Comparison of ENCODE assay signal across 8 cellular contexts in the genomic region with DNA sequence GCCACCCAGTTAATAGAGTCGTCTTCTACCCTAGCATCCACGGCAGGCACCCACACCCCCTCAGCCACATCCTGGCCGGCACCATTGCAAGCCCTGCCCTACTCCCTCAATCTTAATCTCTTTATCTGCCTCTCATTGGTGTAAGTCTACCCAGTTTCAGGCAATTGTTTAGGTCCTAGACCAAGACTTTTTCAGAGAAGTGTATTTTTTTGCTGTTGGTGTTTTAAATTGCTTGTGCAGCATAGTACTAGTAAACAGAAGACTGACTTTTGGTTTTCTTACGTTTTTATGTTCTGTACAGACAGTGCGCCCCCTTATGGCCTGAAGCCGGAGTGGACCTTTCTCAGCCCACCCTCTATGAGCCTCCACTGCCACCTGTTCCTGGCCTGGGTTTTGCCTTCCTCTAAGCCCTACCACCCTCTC. TPM values are rescaled to one million over a fixed set of nuclear protein-coding genes. Genes with fewer than 3 reads are reported as not detected.
DNase-seq lines count a peak whose midpoint lies in the region; ATAC-seq and TF ChIP-seq lines count a peak whose summit lies in the region.

No MANE protein-coding gene starts in this region.

- DNase-seq in NCI-H2029 treated with DMSO at 0.1 percent for 48 hours (lab: John Stamatoyannopoulos, UW) (peak; percentile 3), NCI-H2029 (lab: John Stamatoyannopoulos, UW) (no peak), NT2/D1 (ENCODE audit: low read depth, low spot score) (peak; percentile 38), activated T-cell treated with anti-CD3 and anti-CD28 coated beads for 4 hours (peak; percentile 75), germinal center (ENCODE audit: low spot score) (peak; percentile 75), esophagus muscularis mucosa (ENCODE audit: extremely low spot score) (no peak)
- DNase-seq in stimulated activated CD4-positive, alpha-beta T cell treated with anti-CD3 and anti-CD28 coated beads, Interleukin-2, amount 100 ng/mL, for 24 hours, result peak; percentile 82 to 85

- ATAC-seq in HG02885 (IDR thresholded peaks at IDR 0.05; ENCODE audit: poor library complexity, unreplicated experiment), result peak; percentile 46

- TF ChIP-seq POLR2A in esophagus muscularis mucosa (IDR thresholded peaks at IDR 0.05; ENCODE audit: low read depth), result no peak

- H3K27me3 ChIP-seq in NT2/D1 (ENCODE audit: insufficient read depth, insufficient read length) (no peaks in the 10 kb centered on the region), esophagus muscularis mucosa (no peaks in the 10 kb centered on the region)

- no peak overlapping the region for H3K27ac ChIP-seq in esophagus muscularis mucosa (replicated peaks in 1 of 4)

- intact Hi-C loops in esophagus muscularis mucosa (cut with DNase I), result no loop called here

- H3K4me1 ChIP-seq in NT2/D1 (ENCODE audit: insufficient read depth, insufficient read length) (no peaks in the 10 kb centered on the region), esophagus muscularis mucosa (no peaks in the 10 kb centered on the region)

- no peak overlapping the region for H3K9ac ChIP-seq in NT2/D1 (ENCODE audit: insufficient read length, low read depth)

- peak in 1 of 3 experiments; percentile 27 for TF ChIP-seq CTCF in esophagus muscularis mucosa (IDR thresholded peaks at IDR 0.05)

- 29% methylated on average over 6 of the region's 6 CpGs for WGBS in esophagus muscularis mucosa

- no peak for TF ChIP-seq EP300 in esophagus muscularis mucosa (IDR thresholded peaks at IDR 0.05)

- H3K4me3 ChIP-seq in NT2/D1 (ENCODE audit: insufficient read length, low read depth) (no peak overlapping the region), esophagus muscularis mucosa (no peak overlapping the region)

- H3K9me3 ChIP-seq in NT2/D1 (ENCODE audit: insufficient read depth, low read length) (no peaks in the 10 kb centered on the region), esophagus muscularis mucosa (no peaks in the 10 kb centered on the region)

- H3K36me3 ChIP-seq in NT2/D1 (ENCODE audit: insufficient read depth, insufficient read length, low read length), result no peaks in the 10 kb centered on the region
- H3K36me3 ChIP-seq in esophagus muscularis mucosa, result no peaks in the 10 kb centered on the region

RNA-seq across cellular contexts. Expression of a gene that starts 2.3 kb away (rescaled TPM):
- 10 to 100 TPM; 11.9 to 54.7 (median 16.6) TPM for total RNA-seq in esophagus muscularis mucosa

RNA-seq across cellular contexts. Expression of a gene that starts 27.4 kb away (rescaled TPM):
- total RNA-seq in esophagus muscularis mucosa, result under 1 TPM in 1 of 4 donors, not detected in 3; 0.19 TPM

Comparison
In these comparisons a context has a peak if more than half of its experiments do, and no peak if none do; other contexts are left out.
1. DNase-seq: peak in NCI-H2029 treated with DMSO at 0.1 percent for 48 hours (single experiment), NT2/D1 (single experiment), activated T-cell treated with anti-CD3 and anti-CD28 coated beads for 4 hours (single experiment), germinal center (single experiment) and stimulated activated CD4-positive, alpha-beta T cell treated with anti-CD3 and anti-CD28 coated beads, Interleukin-2, amount 100 ng/mL, for 24 hours (2 of 2); none in NCI-H2029 (single experiment) and esophagus muscularis mucosa (single experiment).